In genomic region chr12:38556647-38557046, GRCh38 we compare ENCODE assay signal across 13 cellular contexts.
DNase-seq lines count a peak whose midpoint lies in the region; ATAC-seq and TF ChIP-seq lines count a peak whose summit lies in the region.
"Had no signal": no experiment of that assay in that cellular context is flagged by ENCODE, and none has a peak within 500 bp of the region (broad histone marks: within the 10 kb centered on the region; RNA-seq: fewer than 3 reads in every experiment).

No MANE protein-coding gene starts in this region.

- no peaks in the 10 kb centered on the region for H3K27me3 ChIP-seq in HCT116 (ENCODE audit: insufficient read depth, low read length)
- H3K27me3 ChIP-seq in parathyroid adenoma (ENCODE audit: control insufficient read depth, insufficient read depth, low read length): no peaks in the 10 kb centered on the region
- no peaks in the 10 kb centered on the region for H3K27me3 ChIP-seq in right atrium auricular region
- H3K27me3 ChIP-seq: BE2C had no signal

- H3K27ac ChIP-seq in HCT116 (ENCODE audit: low read depth, low read length) (no peak overlapping the region), VCaP (peak overlapping the region; percentile 62), parathyroid adenoma (no peak overlapping the region), right atrium auricular region (no peak overlapping the region)

- H3K9me2 ChIP-seq in HCT116 (ENCODE audit: insufficient read depth): no peaks in the 10 kb centered on the region

- H3K4me1 ChIP-seq in HCT116 (ENCODE audit: control insufficient read depth in 1 of 2, insufficient read depth in 2 of 2, low read length in 2 of 2) (peaks cover 0 to 6% of the 10 kb centered on the region in 2 experiments; a peak in 2 of 4 replicates), parathyroid adenoma (no peaks in the 10 kb centered on the region), right atrium auricular region (no peaks in the 10 kb centered on the region)
- H3K4me1 ChIP-seq: BE2C, Caco-2 had no signal

- no TSS peak for BruUV-seq in HCT116 (replicated peaks; lab: Mats Ljungman, UMichigan)

- no peak for TF ChIP-seq POLR2A in HCT116 (IDR thresholded peaks at IDR 0.05; ENCODE audit: borderline replicate concordance, extremely low read depth, insufficient read depth, insufficient read length)

- CTCF ChIA-PET in HCT116 (lab: Charles Lee): interaction anchor here (1.1 kb wide), 1 partner anchor 12 kb away, joined by 6 read pairs; no protein-coding TSS in a partner anchor

- RAD21 ChIA-PET in HCT116 (lab: Charles Lee; ENCODE audit: low non-redundant PET in 1 of 2, low total read pairs in 2 of 2, uncharacterized antibody in 2 of 2, unreplicated experiment in 2 of 2): no interaction called here

- H3K9me3 ChIP-seq in HCT116 (ENCODE audit: control insufficient read depth in 1 of 2, insufficient read depth in 1 of 2, low read depth in 1 of 2, low read length in 2 of 2) (no peaks in the 10 kb centered on the region), parathyroid adenoma (ENCODE audit: control insufficient read depth, low read length) (no peaks in the 10 kb centered on the region), right atrium auricular region (no peaks in the 10 kb centered on the region)
- H3K9me3 ChIP-seq: BE2C, Caco-2, HAP-1 had no signal

- intact Hi-C loops in HCT116 (cut with micrococcal nuclease): no loop called here

- TF ChIP-seq CTCF in HCT116 (IDR thresholded peaks at IDR 0.05 in 2 of 3, conservative IDR thresholded peaks at IDR 0.05 in 1 of 3; ENCODE audit: borderline replicate concordance in 1 of 3, insufficient read depth in 1 of 3, low read depth in 2 of 3, low read length in 2 of 3) (no peak), VCaP (conservative IDR thresholded peaks at IDR 0.05) (no peak), parathyroid adenoma (IDR thresholded peaks at IDR 0.05) (no peak), right atrium auricular region (IDR thresholded peaks at IDR 0.05) (no peak)

- DNase-seq in HCT116 (ENCODE audit: low read depth, low spot score): no peak
- DNase-seq in T1000 (lab: John Stamatoyannopoulos, UW): no peak
- DNase-seq in right atrium auricular region (ENCODE audit: low spot score): no peak
- DNase-seq: ACHN; C1 segment of cervical spinal cord; Caco-2; CD4-positive, CD25-positive, alpha-beta regulatory T cell; CD8-positive, alpha-beta memory T cell had no signal

- H3K4me3 ChIP-seq in HCT116 (replicated peaks in 1 of 2; ENCODE audit: low read depth in 1 of 2, low read length in 2 of 2) (no peak overlapping the region), parathyroid adenoma (ENCODE audit: low read depth, low read length) (no peak overlapping the region), right atrium auricular region (no peak overlapping the region)
- H3K4me3 ChIP-seq: HAP-1 had no signal

- no peak overlapping the region for H3K9ac ChIP-seq in HCT116 (ENCODE audit: low read length)
- no peak overlapping the region for H3K9ac ChIP-seq in parathyroid adenoma

- H4K20me1 ChIP-seq in HCT116 (ENCODE audit: insufficient read depth): no peaks in the 10 kb centered on the region

- H3K4me2 ChIP-seq in HCT116 (ENCODE audit: low read length) (no peak overlapping the region), parathyroid adenoma (ENCODE audit: low read length) (peak overlapping the region; percentile 31)

- H3K79me2 ChIP-seq in HCT116 (ENCODE audit: insufficient read depth, low read length): no peaks in the 10 kb centered on the region
- no peaks in the 10 kb centered on the region for H3K79me2 ChIP-seq in parathyroid adenoma

- ATAC-seq in HCT116 (no peak), HG03039 (IDR thresholded peaks at IDR 0.05; ENCODE audit: unreplicated experiment) (no peak)

- TF ChIP-seq RAD21 in HCT116 (IDR thresholded peaks at IDR 0.05; ENCODE audit: low read depth): no peak

- H2AFZ ChIP-seq in HCT116 (ENCODE audit: low read depth, low read length, poor library complexity, severe bottlenecking) (peak overlapping the region; percentile 77), parathyroid adenoma (no peak overlapping the region)

- POLR2A ChIA-PET in HCT116 (lab: Charles Lee): no interaction called here

- H3K36me3 ChIP-seq in HCT116 (ENCODE audit: control insufficient read depth in 1 of 2, insufficient read depth in 2 of 2, low read length in 2 of 2) (no peaks in the 10 kb centered on the region), parathyroid adenoma (ENCODE audit: control insufficient read depth, insufficient read depth, low read length) (no peaks in the 10 kb centered on the region), right atrium auricular region (no peaks in the 10 kb centered on the region)
- H3K36me3 ChIP-seq: BE2C, HAP-1 had no signal

TF ChIP-seq in HCT116, 20 proteins besides CTCF, POLR2A, EP300 and RAD21:
- no peak for TF ChIP-seq TCF7L2 (IDR thresholded peaks at IDR 0.05; ENCODE audit: borderline replicate concordance, extremely low read depth, insufficient read depth, insufficient read length)
- no peak for TF ChIP-seq ZNF274 (IDR thresholded peaks at IDR 0.05; ENCODE audit: low read depth, low read length)
- no peak for TF ChIP-seq ZFX (IDR thresholded peaks at IDR 0.05)
- no peak for TF ChIP-seq SRF (IDR thresholded peaks at IDR 0.05; ENCODE audit: low read depth)
- TF ChIP-seq FOSL1 (IDR thresholded peaks at IDR 0.05; ENCODE audit: low read depth): no peak
- no peak for TF ChIP-seq EZH2phosphoT487 (IDR thresholded peaks at IDR 0.05; ENCODE audit: borderline replicate concordance)
- no peak for TF ChIP-seq POLR2AphosphoS5 (IDR thresholded peaks at IDR 0.05; ENCODE audit: low read depth, low read length)
- no peak for TF ChIP-seq CBX3 (IDR thresholded peaks at IDR 0.05; ENCODE audit: low read depth)
- no peak for TF ChIP-seq SIN3A (IDR thresholded peaks at IDR 0.05; ENCODE audit: low read depth)
- no peak for TF ChIP-seq CEBPB (IDR thresholded peaks at IDR 0.05; ENCODE audit: low read depth)
- TF ChIP-seq, protein P1, sequence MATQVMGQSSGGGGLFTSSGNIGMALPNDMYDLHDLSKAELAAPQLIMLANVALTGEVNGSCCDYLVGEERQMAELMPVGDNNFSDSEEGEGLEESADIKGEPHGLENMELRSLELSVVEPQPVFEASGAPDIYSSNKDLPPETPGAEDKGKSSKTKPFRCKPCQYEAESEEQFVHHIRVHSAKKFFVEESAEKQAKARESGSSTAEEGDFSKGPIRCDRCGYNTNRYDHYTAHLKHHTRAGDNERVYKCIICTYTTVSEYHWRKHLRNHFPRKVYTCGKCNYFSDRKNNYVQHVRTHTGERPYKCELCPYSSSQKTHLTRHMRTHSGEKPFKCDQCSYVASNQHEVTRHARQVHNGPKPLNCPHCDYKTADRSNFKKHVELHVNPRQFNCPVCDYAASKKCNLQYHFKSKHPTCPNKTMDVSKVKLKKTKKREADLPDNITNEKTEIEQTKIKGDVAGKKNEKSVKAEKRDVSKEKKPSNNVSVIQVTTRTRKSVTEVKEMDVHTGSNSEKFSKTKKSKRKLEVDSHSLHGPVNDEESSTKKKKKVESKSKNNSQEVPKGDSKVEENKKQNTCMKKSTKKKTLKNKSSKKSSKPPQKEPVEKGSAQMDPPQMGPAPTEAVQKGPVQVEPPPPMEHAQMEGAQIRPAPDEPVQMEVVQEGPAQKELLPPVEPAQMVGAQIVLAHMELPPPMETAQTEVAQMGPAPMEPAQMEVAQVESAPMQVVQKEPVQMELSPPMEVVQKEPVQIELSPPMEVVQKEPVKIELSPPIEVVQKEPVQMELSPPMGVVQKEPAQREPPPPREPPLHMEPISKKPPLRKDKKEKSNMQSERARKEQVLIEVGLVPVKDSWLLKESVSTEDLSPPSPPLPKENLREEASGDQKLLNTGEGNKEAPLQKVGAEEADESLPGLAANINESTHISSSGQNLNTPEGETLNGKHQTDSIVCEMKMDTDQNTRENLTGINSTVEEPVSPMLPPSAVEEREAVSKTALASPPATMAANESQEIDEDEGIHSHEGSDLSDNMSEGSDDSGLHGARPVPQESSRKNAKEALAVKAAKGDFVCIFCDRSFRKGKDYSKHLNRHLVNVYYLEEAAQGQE (IDR thresholded peaks at IDR 0.05; ENCODE audit: low read depth): no peak
- TF ChIP-seq, protein P2, sequence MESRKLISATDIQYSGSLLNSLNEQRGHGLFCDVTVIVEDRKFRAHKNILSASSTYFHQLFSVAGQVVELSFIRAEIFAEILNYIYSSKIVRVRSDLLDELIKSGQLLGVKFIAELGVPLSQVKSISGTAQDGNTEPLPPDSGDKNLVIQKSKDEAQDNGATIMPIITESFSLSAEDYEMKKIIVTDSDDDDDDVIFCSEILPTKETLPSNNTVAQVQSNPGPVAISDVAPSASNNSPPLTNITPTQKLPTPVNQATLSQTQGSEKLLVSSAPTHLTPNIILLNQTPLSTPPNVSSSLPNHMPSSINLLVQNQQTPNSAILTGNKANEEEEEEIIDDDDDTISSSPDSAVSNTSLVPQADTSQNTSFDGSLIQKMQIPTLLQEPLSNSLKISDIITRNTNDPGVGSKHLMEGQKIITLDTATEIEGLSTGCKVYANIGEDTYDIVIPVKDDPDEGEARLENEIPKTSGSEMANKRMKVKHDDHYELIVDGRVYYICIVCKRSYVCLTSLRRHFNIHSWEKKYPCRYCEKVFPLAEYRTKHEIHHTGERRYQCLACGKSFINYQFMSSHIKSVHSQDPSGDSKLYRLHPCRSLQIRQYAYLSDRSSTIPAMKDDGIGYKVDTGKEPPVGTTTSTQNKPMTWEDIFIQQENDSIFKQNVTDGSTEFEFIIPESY (IDR thresholded peaks at IDR 0.05; ENCODE audit: extremely low read depth, insufficient replicate concordance, low read length): no peak
- TF ChIP-seq YY1 (IDR thresholded peaks at IDR 0.05; ENCODE audit: extremely low read depth, insufficient replicate concordance, low read depth, low read length): no peak
- no peak for TF ChIP-seq ELF1 (IDR thresholded peaks at IDR 0.05; ENCODE audit: borderline replicate concordance, low read depth)
